Comparison of ENCODE assay signal across 1 cellular context in the genomic region with DNA sequence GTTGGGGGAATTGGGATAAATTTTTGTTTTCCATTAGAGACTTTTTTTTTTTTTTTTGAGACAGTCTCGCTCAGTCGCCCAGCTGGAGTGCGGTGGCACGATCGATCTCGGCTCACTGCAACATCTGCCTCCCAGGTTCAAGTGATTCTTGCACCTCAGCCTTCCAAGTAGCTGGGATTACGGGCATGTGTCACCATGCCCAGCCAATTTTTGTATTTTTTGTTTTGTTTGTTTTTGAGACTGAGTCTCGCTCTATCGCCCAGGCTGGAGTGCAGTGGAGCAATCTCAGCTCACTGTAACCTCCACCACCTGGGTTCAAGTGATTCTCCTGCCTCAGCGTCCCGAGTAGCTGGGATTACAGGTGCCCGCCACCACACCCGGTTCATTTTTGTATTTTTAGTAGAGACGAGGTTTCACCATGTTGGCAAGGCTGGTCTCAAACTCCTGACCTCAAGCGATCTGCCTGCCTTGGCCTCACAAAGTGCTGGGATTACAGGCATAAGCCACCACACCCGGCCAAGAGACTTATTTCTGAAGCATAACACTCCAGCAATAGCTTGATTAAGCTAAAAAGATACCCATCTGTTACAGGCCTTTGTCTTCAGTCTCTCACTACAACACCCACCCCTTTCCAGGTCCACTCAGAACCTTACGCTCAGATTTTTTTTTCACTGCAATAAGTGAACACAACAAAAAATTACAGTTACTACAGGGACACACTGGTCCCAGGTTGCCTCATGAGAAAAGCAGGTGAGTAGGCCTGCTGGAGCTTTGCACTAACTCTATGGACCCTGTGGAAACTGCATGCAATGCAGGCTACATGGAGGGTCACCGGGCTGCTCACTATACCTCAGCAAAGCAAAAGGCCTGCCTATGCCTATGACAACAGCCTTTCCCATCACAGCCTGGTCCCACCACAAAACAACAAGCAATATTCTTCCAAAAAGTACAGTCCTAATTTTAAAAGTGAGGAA.
TF ChIP-seq lines count a peak whose summit lies in the region.

No MANE protein-coding gene starts in this region.

TF ChIP-seq in IMR-90, 13 proteins besides CTCF, POLR2A, EP300 and RAD21:
- no peak for TF ChIP-seq CEBPB (IDR thresholded peaks at IDR 0.05; ENCODE audit: low read depth, low read length)
- no peak for TF ChIP-seq MXI1 (IDR thresholded peaks at IDR 0.05; ENCODE audit: borderline replicate concordance, low read depth, low read length)
- TF ChIP-seq RCOR1 (IDR thresholded peaks at IDR 0.05; ENCODE audit: insufficient replicate concordance, low read length): no peak
- TF ChIP-seq CHD1 (IDR thresholded peaks at IDR 0.05; ENCODE audit: low read depth, low read length): no peak
- TF ChIP-seq FOS (IDR thresholded peaks at IDR 0.05; ENCODE audit: low read depth, low read length): no peak
- TF ChIP-seq MAZ (IDR thresholded peaks at IDR 0.05; ENCODE audit: borderline replicate concordance, low read depth, low read length): no peak
- TF ChIP-seq MAFK (IDR thresholded peaks at IDR 0.05; ENCODE audit: low read depth, low read length): no peak
- TF ChIP-seq RFX5 (IDR thresholded peaks at IDR 0.05; ENCODE audit: low read depth, low read length): no peak
- TF ChIP-seq SMC3 (IDR thresholded peaks at IDR 0.05; ENCODE audit: low read depth, low read length): no peak
- TF ChIP-seq BHLHE40 (IDR thresholded peaks at IDR 0.05; ENCODE audit: low read depth, low read length): no peak
- TF ChIP-seq NFE2L2 (IDR thresholded peaks at IDR 0.05; ENCODE audit: low read depth, low read length): no peak
- TF ChIP-seq, protein P1, sequence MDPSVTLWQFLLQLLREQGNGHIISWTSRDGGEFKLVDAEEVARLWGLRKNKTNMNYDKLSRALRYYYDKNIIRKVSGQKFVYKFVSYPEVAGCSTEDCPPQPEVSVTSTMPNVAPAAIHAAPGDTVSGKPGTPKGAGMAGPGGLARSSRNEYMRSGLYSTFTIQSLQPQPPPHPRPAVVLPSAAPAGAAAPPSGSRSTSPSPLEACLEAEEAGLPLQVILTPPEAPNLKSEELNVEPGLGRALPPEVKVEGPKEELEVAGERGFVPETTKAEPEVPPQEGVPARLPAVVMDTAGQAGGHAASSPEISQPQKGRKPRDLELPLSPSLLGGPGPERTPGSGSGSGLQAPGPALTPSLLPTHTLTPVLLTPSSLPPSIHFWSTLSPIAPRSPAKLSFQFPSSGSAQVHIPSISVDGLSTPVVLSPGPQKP (IDR thresholded peaks at IDR 0.05; ENCODE audit: borderline replicate concordance, low read depth, low read length): no peak
- TF ChIP-seq, protein P2, sequence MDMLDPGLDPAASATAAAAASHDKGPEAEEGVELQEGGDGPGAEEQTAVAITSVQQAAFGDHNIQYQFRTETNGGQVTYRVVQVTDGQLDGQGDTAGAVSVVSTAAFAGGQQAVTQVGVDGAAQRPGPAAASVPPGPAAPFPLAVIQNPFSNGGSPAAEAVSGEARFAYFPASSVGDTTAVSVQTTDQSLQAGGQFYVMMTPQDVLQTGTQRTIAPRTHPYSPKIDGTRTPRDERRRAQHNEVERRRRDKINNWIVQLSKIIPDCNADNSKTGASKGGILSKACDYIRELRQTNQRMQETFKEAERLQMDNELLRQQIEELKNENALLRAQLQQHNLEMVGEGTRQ (IDR thresholded peaks at IDR 0.05; ENCODE audit: low read depth, low read length): no peak
